Comparison of ENCODE assay signal across 8 cellular contexts in genomic region chr2:26172189-26172865, GRCh38. TPM values are rescaled to one million over a fixed set of nuclear protein-coding genes. Genes with fewer than 3 reads are reported as not detected.
DNase-seq lines count a peak whose midpoint lies in the region; ATAC-seq, FAIRE-seq and TF ChIP-seq lines count a peak whose summit lies in the region.

No MANE protein-coding gene starts in this region.

- peak; percentile 59 for DNase-seq in D721Med (ENCODE audit: insufficient read length, low spot score)
- DNase-seq in dorsolateral prefrontal cortex = peak in 1 of 10 donors; percentile 23
- DNase-seq in osteocyte (ENCODE audit: extremely low spot score, unreplicated experiment) = no peak
- no peak for DNase-seq in G401 (ENCODE audit: low spot score)
- DNase-seq in epidermal melanocyte (ENCODE audit: insufficient read length, low spot score) = no peak
- DNase-seq in NCI-H1417 treated with DMSO at 0.1 percent for 48 hours (lab: John Stamatoyannopoulos, UW) = no peak

- TF ChIP-seq RAD21 in Ishikawa (IDR thresholded peaks at IDR 0.05; ENCODE audit: low read depth) = no peak

- FAIRE-seq in D721Med (lab: Jason Lieb, UNC) = no peak

- no peak for ATAC-seq in HG03025 (IDR thresholded peaks at IDR 0.05; ENCODE audit: low FRiP score, unreplicated experiment)

- in situ Hi-C loops in G401 (cut with HindIII; ENCODE audit: low sequenced_read_pairs) = no loop called here

- no peak overlapping the region for H3K27ac ChIP-seq in dorsolateral prefrontal cortex

- peak overlapping the region; percentile 70 for H3K4me3 Mint-ChIP-seq in osteocyte (ENCODE audit: unreplicated experiment)

- H3K9me3 Mint-ChIP-seq in osteocyte (ENCODE audit: unreplicated experiment) = no peaks in the 10 kb centered on the region

- intact Hi-C loops in dorsolateral prefrontal cortex (cut with DNase I) = no loop called here

- H3K27me3 ChIP-seq in dorsolateral prefrontal cortex = peaks cover 0 to 22% (median 3%) of the 10 kb centered on the region in 45 donors

- no peak for TF ChIP-seq EP300 in Ishikawa (IDR thresholded peaks at IDR 0.05; ENCODE audit: borderline replicate concordance)

- H3K27me3 Mint-ChIP-seq in osteocyte (ENCODE audit: unreplicated experiment) = peaks cover 17% of the 10 kb centered on the region

- H3K36me3 Mint-ChIP-seq in osteocyte (ENCODE audit: unreplicated experiment) = no peaks in the 10 kb centered on the region

- no peak overlapping the region for H3K27ac Mint-ChIP-seq in osteocyte (ENCODE audit: unreplicated experiment)

- H3K4me3 ChIP-seq in dorsolateral prefrontal cortex = peak overlapping the region in 43 of 59 donors; percentile 18 to 70 (median 40)

- TF ChIP-seq CTCF in D721Med (IDR thresholded peaks at IDR 0.05; ENCODE audit: insufficient read depth, missing control alignments) (no peak), dorsolateral prefrontal cortex (IDR thresholded peaks at IDR 0.05 in 54 of 56, conservative IDR thresholded peaks at IDR 0.05 in 2 of 56; ENCODE audit: low read depth in 1 of 56, partially characterized antibody in 56 of 56) (no peak), osteocyte (IDR thresholded peaks at IDR 0.05) (no peak)

- H3K4me1 Mint-ChIP-seq in osteocyte (ENCODE audit: unreplicated experiment) = peaks cover 10% of the 10 kb centered on the region

TF ChIP-seq in Ishikawa, 13 proteins besides CTCF, POLR2A, EP300 and RAD21:
- TF ChIP-seq TAF1 (IDR thresholded peaks at IDR 0.05; ENCODE audit: low read depth) = no peak
- no peak for TF ChIP-seq YY1 (IDR thresholded peaks at IDR 0.05; ENCODE audit: low read depth)
- no peak for TF ChIP-seq CEBPB (IDR thresholded peaks at IDR 0.05)
- TF ChIP-seq, protein P1, sequence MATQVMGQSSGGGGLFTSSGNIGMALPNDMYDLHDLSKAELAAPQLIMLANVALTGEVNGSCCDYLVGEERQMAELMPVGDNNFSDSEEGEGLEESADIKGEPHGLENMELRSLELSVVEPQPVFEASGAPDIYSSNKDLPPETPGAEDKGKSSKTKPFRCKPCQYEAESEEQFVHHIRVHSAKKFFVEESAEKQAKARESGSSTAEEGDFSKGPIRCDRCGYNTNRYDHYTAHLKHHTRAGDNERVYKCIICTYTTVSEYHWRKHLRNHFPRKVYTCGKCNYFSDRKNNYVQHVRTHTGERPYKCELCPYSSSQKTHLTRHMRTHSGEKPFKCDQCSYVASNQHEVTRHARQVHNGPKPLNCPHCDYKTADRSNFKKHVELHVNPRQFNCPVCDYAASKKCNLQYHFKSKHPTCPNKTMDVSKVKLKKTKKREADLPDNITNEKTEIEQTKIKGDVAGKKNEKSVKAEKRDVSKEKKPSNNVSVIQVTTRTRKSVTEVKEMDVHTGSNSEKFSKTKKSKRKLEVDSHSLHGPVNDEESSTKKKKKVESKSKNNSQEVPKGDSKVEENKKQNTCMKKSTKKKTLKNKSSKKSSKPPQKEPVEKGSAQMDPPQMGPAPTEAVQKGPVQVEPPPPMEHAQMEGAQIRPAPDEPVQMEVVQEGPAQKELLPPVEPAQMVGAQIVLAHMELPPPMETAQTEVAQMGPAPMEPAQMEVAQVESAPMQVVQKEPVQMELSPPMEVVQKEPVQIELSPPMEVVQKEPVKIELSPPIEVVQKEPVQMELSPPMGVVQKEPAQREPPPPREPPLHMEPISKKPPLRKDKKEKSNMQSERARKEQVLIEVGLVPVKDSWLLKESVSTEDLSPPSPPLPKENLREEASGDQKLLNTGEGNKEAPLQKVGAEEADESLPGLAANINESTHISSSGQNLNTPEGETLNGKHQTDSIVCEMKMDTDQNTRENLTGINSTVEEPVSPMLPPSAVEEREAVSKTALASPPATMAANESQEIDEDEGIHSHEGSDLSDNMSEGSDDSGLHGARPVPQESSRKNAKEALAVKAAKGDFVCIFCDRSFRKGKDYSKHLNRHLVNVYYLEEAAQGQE (IDR thresholded peaks at IDR 0.05; ENCODE audit: low read depth) = no peak
- peak; percentile 84 for TF ChIP-seq ZBTB7A (IDR thresholded peaks at IDR 0.05; ENCODE audit: low read depth)
- TF ChIP-seq NFIC (IDR thresholded peaks at IDR 0.05) = no peak
- TF ChIP-seq TCF12 (IDR thresholded peaks at IDR 0.05; ENCODE audit: low read depth) = no peak
- no peak for TF ChIP-seq TEAD4 (IDR thresholded peaks at IDR 0.05)
- TF ChIP-seq FOXM1 (IDR thresholded peaks at IDR 0.05; ENCODE audit: borderline replicate concordance, low read depth) = no peak

RNA-seq across cellular contexts. Expression of gene GAREM2, which starts 0.6 kb away (rescaled TPM):
- 100 to 1,000 TPM in 1 of 120 experiments, 10 to 100 TPM in 114, 1 to 10 TPM in 5; 5.8 to 134 (median 22.1) TPM for total RNA-seq in dorsolateral prefrontal cortex
- 15.2 and 20.8 TPM in 2 replicates for total RNA-seq in osteocyte
- total RNA-seq in G401 (2014; rRNA removed; shearing (Covaris generic)) = 8.6 and 12.8 TPM in 2 replicates
